In the genomic region with DNA sequence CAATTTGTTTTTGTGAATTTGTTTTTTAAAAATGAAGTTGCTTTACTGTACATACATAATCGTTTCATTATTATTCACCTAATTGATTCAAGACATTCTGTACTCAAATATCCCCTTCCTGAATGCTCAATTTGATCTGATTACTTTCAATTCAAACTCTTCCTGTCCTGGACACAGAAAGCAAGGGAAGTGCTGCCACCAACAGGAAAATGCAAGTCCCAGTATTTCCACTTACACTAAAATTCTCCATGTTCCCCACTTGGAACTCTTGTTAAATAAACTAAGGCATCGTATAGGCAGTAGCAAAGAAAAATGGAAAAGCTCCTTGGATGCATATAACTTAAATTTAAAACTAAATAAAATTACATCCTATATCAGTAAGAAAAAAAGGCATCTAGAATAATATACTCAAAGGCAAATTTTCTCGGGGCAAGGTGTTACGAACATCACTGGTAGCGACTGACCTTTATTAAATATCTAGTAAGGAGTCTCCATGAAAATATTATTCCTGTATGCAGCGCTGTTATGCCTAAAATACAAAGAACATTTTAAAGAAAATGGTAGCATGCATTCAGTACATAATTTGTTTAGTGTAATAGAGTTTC, we compare ENCODE assay signal across 9 cellular contexts.
A peak's percentile ranks its signal among the peaks of the same experiment; 100 is the strongest.
DNase-seq lines count a peak whose midpoint lies in the region; ATAC-seq and TF ChIP-seq lines count a peak whose summit lies in the region.
"Had no signal": no experiment of that assay in that cellular context is flagged by ENCODE, and none has a peak within 500 bp of the region (broad histone marks: within the 10 kb centered on the region; RNA-seq: fewer than 3 reads in every experiment).

No MANE protein-coding gene starts in this region.

- H3K4me1 ChIP-seq in BE2C: no peaks in the 10 kb centered on the region
- no peaks in the 10 kb centered on the region; a peak in 1 of 4 replicates for H3K4me1 ChIP-seq in SK-N-SH (ENCODE audit: control insufficient read depth in 1 of 2, insufficient read depth in 2 of 2, low read depth in 1 of 2, low read length in 1 of 2)
- H3K4me1 ChIP-seq: SJSA1 had no signal

- no peak overlapping the region for H3K4me2 ChIP-seq in SK-N-SH

- H3K27ac ChIP-seq in SK-N-SH (ENCODE audit: low read depth in 2 of 2, low read length in 1 of 2): no peak overlapping the region
- H3K27ac ChIP-seq: SJSA1 had no signal

- no peak for TF ChIP-seq EP300 in SK-N-SH (IDR thresholded peaks at IDR 0.05; ENCODE audit: borderline replicate concordance in 1 of 2, low read depth in 1 of 2, low read length in 1 of 2)

- TF ChIP-seq RAD21 in SK-N-SH (IDR thresholded peaks at IDR 0.05; ENCODE audit: low read length): peak; percentile 82

- H3K27me3 ChIP-seq in BE2C (peaks cover 5% of the 10 kb centered on the region), SK-N-SH (ENCODE audit: insufficient read depth) (no peaks in the 10 kb centered on the region)
- H3K27me3 ChIP-seq: SJSA1 had no signal

- peak; percentile 61 for TF ChIP-seq CTCF in BE2C (IDR thresholded peaks at IDR 0.05; ENCODE audit: low read depth, low read length)
- peak; percentile 55 for TF ChIP-seq CTCF in SK-N-SH (IDR thresholded peaks at IDR 0.05)

- H3K36me3 ChIP-seq in BE2C (no peaks in the 10 kb centered on the region), SK-N-SH (replicated peaks in 1 of 2; ENCODE audit: control insufficient read depth in 1 of 2, insufficient read depth in 2 of 2, low read length in 1 of 2) (no peaks in the 10 kb centered on the region)
- H3K36me3 ChIP-seq: SJSA1 had no signal

- H4K20me1 ChIP-seq in SK-N-SH (ENCODE audit: insufficient read depth): no peaks in the 10 kb centered on the region

- peak; percentile 18 for DNase-seq in BE2C
- peak; percentile 51 for DNase-seq in HT-29 (ENCODE audit: low spot score)
- peak; percentile 41 for DNase-seq in SK-N-SH
- peak; percentile 51 for DNase-seq in inferior parietal cortex (ENCODE audit: extremely low spot score)

- POLR2A ChIA-PET in SK-N-SH (lab: Yijun Ruan, JAX): no interaction called here

- WGBS in SK-N-SH (ENCODE audit: low lambda C conversion rate): 59% methylated on average over 6 of the region's 6 CpGs

- H3K4me3 ChIP-seq in BE2C (ENCODE audit: low read depth, low read length): no peak overlapping the region
- H3K4me3 ChIP-seq in SK-N-SH (ENCODE audit: low read depth in 2 of 2, low read length in 1 of 2): peak overlapping the region in 1 of 2 experiments; percentile 20; a peak in 1 of 4 replicates
- H3K4me3 ChIP-seq: SJSA1 had no signal

- CTCF ChIA-PET in SK-N-SH (lab: Yijun Ruan, JAX): interaction anchor here (0.6 to 4.4 kb wide), 13 partner anchors 11 to 1109 kb away, joined by 3 to 25 read pairs (median 4); no protein-coding TSS in a partner anchor

- no peaks in the 10 kb centered on the region for H3F3A ChIP-seq in SK-N-SH (replicated peaks; ENCODE audit: insufficient read depth)

- H3K9me3 ChIP-seq in BE2C (no peaks in the 10 kb centered on the region), SK-N-SH (no peaks in the 10 kb centered on the region)
- H3K9me3 ChIP-seq: SJSA1 had no signal

- ATAC-seq in HG02870 (IDR thresholded peaks at IDR 0.05; ENCODE audit: unreplicated experiment): no peak
- ATAC-seq in HG02623 (IDR thresholded peaks at IDR 0.05; ENCODE audit: unreplicated experiment): no peak
- no peak for ATAC-seq in HG02610 (IDR thresholded peaks at IDR 0.05; ENCODE audit: unreplicated experiment)
- ATAC-seq in GM21528 (IDR thresholded peaks at IDR 0.05; ENCODE audit: low FRiP score, unreplicated experiment): no peak

- no peak overlapping the region for H3K9ac ChIP-seq in SK-N-SH

- H3K9me2 ChIP-seq in SK-N-SH: no peaks in the 10 kb centered on the region

- H2AFZ ChIP-seq in SK-N-SH (ENCODE audit: low read depth): no peak overlapping the region

- H3K79me2 ChIP-seq in SK-N-SH (ENCODE audit: insufficient read depth): no peaks in the 10 kb centered on the region

TF ChIP-seq in SK-N-SH, 30 proteins besides CTCF, POLR2A, EP300 and RAD21:
- TF ChIP-seq SMC3 (IDR thresholded peaks at IDR 0.05; ENCODE audit: low read depth, low read length): peak; percentile 31; the same call in 1 of the 2 replicates
- TF ChIP-seq MEF2A (IDR thresholded peaks at IDR 0.05; ENCODE audit: borderline replicate concordance, low read depth): no peak
